In the genomic region with DNA sequence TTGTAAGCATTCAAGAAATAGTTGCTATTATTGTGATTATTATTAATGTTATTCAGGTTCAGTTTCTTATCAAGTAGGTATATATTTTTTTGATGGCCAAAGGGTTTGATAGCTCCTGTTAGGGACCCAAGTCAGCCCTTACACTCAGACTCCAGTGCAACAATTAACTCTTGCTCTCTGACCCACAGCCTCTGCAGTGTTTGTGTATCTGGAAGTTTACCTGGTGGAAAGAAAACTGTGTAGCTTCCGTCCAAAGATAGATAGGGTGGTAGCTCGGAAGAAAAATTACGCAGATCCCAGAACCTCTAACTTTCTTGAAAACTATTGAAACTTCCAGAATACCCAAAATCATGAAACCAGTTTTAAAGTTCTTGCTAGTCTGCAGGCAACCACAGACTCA, we compare ENCODE assay signal across 31 cellular contexts. TPM values are rescaled to one million over a fixed set of nuclear protein-coding genes. Genes with fewer than 3 reads are reported as not detected.
"Had no signal": no experiment of that assay in that cellular context is flagged by ENCODE, and none has a peak within 500 bp of the region (broad histone marks: within the 10 kb centered on the region; RNA-seq: fewer than 3 reads in every experiment).

No MANE protein-coding gene starts in this region.

- DNase-seq: activated CD4-positive, alpha-beta memory T cell treated with anti-CD3 and anti-CD28 coated beads for 36 hours; activated CD4-positive, alpha-beta T cell treated with anti-CD3 and anti-CD28 coated beads for 36 hours; activated CD4-positive, alpha-beta T cell treated with anti-CD3 and anti-CD28 coated beads, Interleukin-2, amount 50 U/mL, for 1 hour; activated CD8-positive, alpha-beta memory T cell treated with anti-CD3 and anti-CD28 coated beads, Interleukin-2, amount 10 ng/mL, durations not matched to agents 7 days and 5 days; activated CD8-positive, alpha-beta memory T cell treated with anti-CD3 and anti-CD28 coated beads, Interleukin-2, amount 50 U/mL, for 48 hours; activated effector memory CD4-positive, alpha-beta T cell treated with Interleukin-2 at 50 U/mL for 16 hours; activated naive CD4-positive, alpha-beta T cell treated with anti-CD3 and anti-CD28 coated beads, Interleukin-2, amount 10 ng/mL, durations not matched to agents 7 days and 5 days; activated naive CD8-positive, alpha-beta T cell treated with anti-CD3 and anti-CD28 coated beads, Interleukin-2, amount 50 U/mL, for 24 hours; activated T-cell treated with anti-CD3 and anti-CD28 coated beads, Interleukin-2, amount 50 U/mL, for 48 hours; amniotic stem cell; aorta; Karpas-422; KBM-7; NCI-H1048; NCI-H1105 treated with DMSO at 0.1 percent for 48 hours; NCI-H1436; NCI-H1694; NCI-H1930; NCI-H2081 treated with DMSO at 0.1 percent for 48 hours; NCI-H345; NCI-H524 treated with DMSO at 0.1 percent for 48 hours; PC-3; Peyer's patch; RPMI8226; SHP77 treated with DMSO at 0.1 percent for 48 hours had no signal

- H3K9me3 ChIP-seq: Peyer's patch, SJSA1, SK-N-SH had no signal

- H3K9ac ChIP-seq: SK-N-SH had no signal

- H3K27me3 ChIP-seq: Peyer's patch, SJSA1 had no signal

- ATAC-seq: activated CD4-positive, alpha-beta T cell treated with anti-CD3 and anti-CD28 coated beads for 36 hours; activated CD4-positive, CD25-positive, alpha-beta regulatory T cell treated with anti-CD3 and anti-CD28 coated beads, Interleukin-2, amount 50 U/mL, for 24 hours; activated CD8-positive, alpha-beta memory T cell treated with anti-CD3 and anti-CD28 coated beads, Interleukin-2, amount 10 ng/mL, durations not matched to agents 7 days and 5 days; PC-3; WTC11 had no signal

- H3K27ac ChIP-seq: Peyer's patch, SJSA1 had no signal

- H3K36me3 ChIP-seq: Peyer's patch, SJSA1 had no signal

- H3K4me1 ChIP-seq: Peyer's patch had no signal

- FAIRE-seq: TTC549 had no signal

- H3K4me2 ChIP-seq: SK-N-SH had no signal

- H3K4me3 ChIP-seq: Peyer's patch, SJSA1 had no signal

RNA-seq across cellular contexts. Expression of a gene that starts 58.6 kb away (rescaled TPM):
- polyA plus RNA-seq: IgD-negative memory B cell had no signal
